Comparison of ENCODE assay signal across 23 cellular contexts in genomic region chr4:8860096-8860891, GRCh38. TPM values are rescaled to one million over a fixed set of nuclear protein-coding genes. Genes with fewer than 3 reads are reported as not detected.
DNase-seq lines count a peak whose midpoint lies in the region; ATAC-seq lines count a peak whose summit lies in the region.
"Had no signal": no experiment of that assay in that cellular context is flagged by ENCODE, and none has a peak within 500 bp of the region (broad histone marks: within the 10 kb centered on the region; RNA-seq: fewer than 3 reads in every experiment).

No MANE protein-coding gene starts in this region.

- POLR2A ChIA-PET in activated naive CD8-positive, alpha-beta T cell treated with anti-CD3 and anti-CD28 coated beads, Interleukin-2, amount 10 ng/mL, durations not matched to agents 7 days and 5 days (lab: Charles Lee) = no interaction called here

- no peak overlapping the region for H3K4me3 Mint-ChIP-seq in activated naive CD8-positive, alpha-beta T cell treated with anti-CD3 and anti-CD28 coated beads, Interleukin-2, amount 10 ng/mL, durations not matched to agents 7 days and 5 days
- no peak overlapping the region for H3K4me3 Mint-ChIP-seq in activated naive CD8-positive, alpha-beta T cell treated with anti-CD3 and anti-CD28 coated beads, Interleukin-2, amount 50 U/mL, for 24 hours
- peak overlapping the region in 3 of 5 donors; percentile 30 to 45 (median 33) for H3K4me3 Mint-ChIP-seq in immature natural killer cell
- H3K4me3 Mint-ChIP-seq in stimulated activated naive B cell treated with anti-CD40 and anti-IgM and Interleukin-4, amounts not matched to agents 10 μg/mL and 1 μg/mL and 100 μg/mL, for 72 hours = peak overlapping the region; percentile 62 to 69
- H3K4me3 Mint-ChIP-seq: activated T-cell treated with anti-CD3 and anti-CD28 coated beads, Interleukin-2, amount 50 U/mL, for 24 hours; CD4-positive, alpha-beta T cell had no signal

- H3K9ac ChIP-seq in NT2/D1 (ENCODE audit: insufficient read length, low read depth) = peak overlapping the region; percentile 52

- H3K9me3 Mint-ChIP-seq in activated naive CD8-positive, alpha-beta T cell treated with anti-CD3 and anti-CD28 coated beads, Interleukin-2, amount 10 ng/mL, durations not matched to agents 7 days and 5 days = no peaks in the 10 kb centered on the region
- no peaks in the 10 kb centered on the region for H3K9me3 Mint-ChIP-seq in activated naive CD8-positive, alpha-beta T cell treated with anti-CD3 and anti-CD28 coated beads, Interleukin-2, amount 50 U/mL, for 24 hours
- H3K9me3 Mint-ChIP-seq in immature natural killer cell = no peaks in the 10 kb centered on the region
- no peaks in the 10 kb centered on the region for H3K9me3 Mint-ChIP-seq in stimulated activated naive B cell treated with anti-CD40 and anti-IgM and Interleukin-4, amounts not matched to agents 10 μg/mL and 1 μg/mL and 100 μg/mL, for 72 hours
- H3K9me3 Mint-ChIP-seq: activated naive CD4-positive, alpha-beta T cell treated with anti-CD3 and anti-CD28 coated beads, Interleukin-2, amount 50 U/mL, for 72 hours; activated T-cell treated with anti-CD3 and anti-CD28 coated beads, Interleukin-2, amount 50 U/mL, for 24 hours; CD4-positive, alpha-beta T cell had no signal

- peaks cover 68% of the 10 kb centered on the region for H3K27me3 Mint-ChIP-seq in activated naive CD8-positive, alpha-beta T cell treated with anti-CD3 and anti-CD28 coated beads, Interleukin-2, amount 10 ng/mL, durations not matched to agents 7 days and 5 days
- H3K27me3 Mint-ChIP-seq in activated naive CD8-positive, alpha-beta T cell treated with anti-CD3 and anti-CD28 coated beads, Interleukin-2, amount 50 U/mL, for 24 hours = peaks cover 72% of the 10 kb centered on the region
- H3K27me3 Mint-ChIP-seq in immature natural killer cell (ENCODE audit: low read depth in 3 of 3) = peaks cover 11 to 32% (median 25%) of the 10 kb centered on the region in 3 donors
- peaks cover 61 to 87% of the 10 kb centered on the region in 2 donors for H3K27me3 Mint-ChIP-seq in stimulated activated naive B cell treated with anti-CD40 and anti-IgM and Interleukin-4, amounts not matched to agents 10 μg/mL and 1 μg/mL and 100 μg/mL, for 72 hours

- H3K27me3 ChIP-seq in NT2/D1 (ENCODE audit: insufficient read depth, insufficient read length) = peaks cover 99% of the 10 kb centered on the region

- peaks cover 34% of the 10 kb centered on the region for H3K4me1 ChIP-seq in NT2/D1 (ENCODE audit: insufficient read depth, insufficient read length)
- H3K4me1 ChIP-seq: prostate gland had no signal

- H3K4me1 Mint-ChIP-seq in activated naive CD8-positive, alpha-beta T cell treated with anti-CD3 and anti-CD28 coated beads, Interleukin-2, amount 10 ng/mL, durations not matched to agents 7 days and 5 days = peaks cover 10% of the 10 kb centered on the region
- H3K4me1 Mint-ChIP-seq in activated naive CD8-positive, alpha-beta T cell treated with anti-CD3 and anti-CD28 coated beads, Interleukin-2, amount 50 U/mL, for 24 hours = peaks cover 5% of the 10 kb centered on the region
- H3K4me1 Mint-ChIP-seq in immature natural killer cell = peaks cover 13 to 17% of the 10 kb centered on the region in 2 donors
- H3K4me1 Mint-ChIP-seq in stimulated activated naive B cell treated with anti-CD40 and anti-IgM and Interleukin-4, amounts not matched to agents 10 μg/mL and 1 μg/mL and 100 μg/mL, for 72 hours = peaks cover 12 to 35% of the 10 kb centered on the region in 2 donors

- peak overlapping the region; percentile 24 for H3K4me3 ChIP-seq in NT2/D1 (ENCODE audit: insufficient read length, low read depth)
- H3K4me3 ChIP-seq: gastroesophageal sphincter, lower lobe of right lung, tibial artery had no signal

- DNase-seq in activated naive CD8-positive, alpha-beta T cell treated with anti-CD3 and anti-CD28 coated beads, Interleukin-2, amount 10 ng/mL, durations not matched to agents 7 days and 5 days = no peak
- no peak for DNase-seq in activated naive CD8-positive, alpha-beta T cell treated with anti-CD3 and anti-CD28 coated beads, Interleukin-2, amount 50 U/mL, for 24 hours
- DNase-seq in NT2/D1 (ENCODE audit: low read depth, low spot score) (no peak), immature natural killer cell (no peak), GOT3 (lab: John Stamatoyannopoulos, UW) (no peak), amniotic stem cell (lab: John Stamatoyannopoulos, UW) (no peak), NCI-H187 treated with DMSO at 0.1 percent for 48 hours (lab: John Stamatoyannopoulos, UW) (no peak)
- DNase-seq in stimulated activated naive B cell treated with anti-CD40 and anti-IgM and Interleukin-4, amounts not matched to agents 10 μg/mL and 1 μg/mL and 100 μg/mL, for 72 hours = no peak
- DNase-seq: activated CD4-positive, alpha-beta T cell treated with anti-CD3 and anti-CD28 coated beads, Interleukin-2, amount 50 U/mL, for 4 hours; activated T-cell treated with anti-CD3 and anti-CD28 coated beads, Interleukin-2, amount 50 U/mL, for 24 hours; CD4-positive, alpha-beta T cell; lower lobe of right lung; naive B cell; NCI-H1694 treated with DMSO at 0.1 percent for 48 hours; NCI-H446 treated with DMSO at 0.1 percent for 48 hours; NK-92 treated with Interleukin-12 subunit alpha and Interleukin-12 subunit beta, amount 100 ng/mL, for 24 hours; tibial artery had no signal

- no peak for ATAC-seq in activated naive CD8-positive, alpha-beta T cell treated with anti-CD3 and anti-CD28 coated beads, Interleukin-2, amount 10 ng/mL, durations not matched to agents 7 days and 5 days (ENCODE audit: low read depth)
- ATAC-seq in activated naive CD8-positive, alpha-beta T cell treated with anti-CD3 and anti-CD28 coated beads, Interleukin-2, amount 50 U/mL, for 24 hours = no peak
- no peak for ATAC-seq in stimulated activated naive B cell treated with anti-CD40 and anti-IgM and Interleukin-4, amounts not matched to agents 10 μg/mL and 1 μg/mL and 100 μg/mL, for 72 hours (replicated peaks)
- ATAC-seq: activated naive CD4-positive, alpha-beta T cell treated with anti-CD3 and anti-CD28 coated beads, Interleukin-2, amount 50 U/mL, for 72 hours; gastroesophageal sphincter; lower lobe of right lung had no signal

- H3K9me3 ChIP-seq in NT2/D1 (ENCODE audit: insufficient read depth, low read length) = no peaks in the 10 kb centered on the region
- H3K9me3 ChIP-seq: gastroesophageal sphincter, lower lobe of right lung, prostate gland, tibial artery had no signal

- peaks cover 1% of the 10 kb centered on the region for H3K36me3 Mint-ChIP-seq in activated naive CD8-positive, alpha-beta T cell treated with anti-CD3 and anti-CD28 coated beads, Interleukin-2, amount 10 ng/mL, durations not matched to agents 7 days and 5 days
- no peaks in the 10 kb centered on the region for H3K36me3 Mint-ChIP-seq in activated naive CD8-positive, alpha-beta T cell treated with anti-CD3 and anti-CD28 coated beads, Interleukin-2, amount 50 U/mL, for 24 hours (ENCODE audit: low read depth)
- no peaks in the 10 kb centered on the region for H3K36me3 Mint-ChIP-seq in immature natural killer cell
- H3K36me3 Mint-ChIP-seq in stimulated activated naive B cell treated with anti-CD40 and anti-IgM and Interleukin-4, amounts not matched to agents 10 μg/mL and 1 μg/mL and 100 μg/mL, for 72 hours = peaks cover 3 to 6% of the 10 kb centered on the region in 2 donors

- peak overlapping the region; percentile 48 for H3K27ac Mint-ChIP-seq in activated naive CD8-positive, alpha-beta T cell treated with anti-CD3 and anti-CD28 coated beads, Interleukin-2, amount 10 ng/mL, durations not matched to agents 7 days and 5 days
- H3K27ac Mint-ChIP-seq in activated naive CD8-positive, alpha-beta T cell treated with anti-CD3 and anti-CD28 coated beads, Interleukin-2, amount 50 U/mL, for 24 hours = no peak overlapping the region
- H3K27ac Mint-ChIP-seq in immature natural killer cell = no peak overlapping the region
- peak overlapping the region; percentile 94 for H3K27ac Mint-ChIP-seq in stimulated activated naive B cell treated with anti-CD40 and anti-IgM and Interleukin-4, amounts not matched to agents 10 μg/mL and 1 μg/mL and 100 μg/mL, for 72 hours
- H3K27ac Mint-ChIP-seq: activated T-cell treated with anti-CD3 and anti-CD28 coated beads, Interleukin-2, amount 50 U/mL, for 24 hours; CD4-positive, alpha-beta T cell had no signal

- H3K36me3 ChIP-seq in NT2/D1 (ENCODE audit: insufficient read depth, insufficient read length, low read length) = no peaks in the 10 kb centered on the region
- H3K36me3 ChIP-seq: gastroesophageal sphincter, lower lobe of right lung, prostate gland, tibial artery had no signal

RNA-seq across cellular contexts. Expression of gene HMX1, which starts 11.3 kb away (rescaled TPM):
- not detected for total RNA-seq in activated naive CD8-positive, alpha-beta T cell treated with anti-CD3 and anti-CD28 coated beads, Interleukin-2, amount 10 ng/mL, durations not matched to agents 7 days and 5 days
- polyA plus RNA-seq in immature natural killer cell = not detected
- total RNA-seq: activated naive CD4-positive, alpha-beta T cell treated with anti-CD3 and anti-CD28 coated beads, Interleukin-2, amount 50 U/mL, for 72 hours; CD4-positive, alpha-beta T cell; epithelial cell of proximal tubule; gastroesophageal sphincter; lower lobe of right lung; RPMI7951 had no signal
- polyA plus RNA-seq: AG04450 had no signal

Comparison
In these comparisons a context has a peak if more than half of its experiments do, and no peak if none do; other contexts are left out.
1. H3K27ac Mint-ChIP-seq: peak in activated naive CD8-positive, alpha-beta T cell treated with anti-CD3 and anti-CD28 coated beads, Interleukin-2, amount 10 ng/mL, durations not matched to agents 7 days and 5 days (single experiment) and stimulated activated naive B cell treated with anti-CD40 and anti-IgM and Interleukin-4, amounts not matched to agents 10 μg/mL and 1 μg/mL and 100 μg/mL, for 72 hours (single experiment); none in activated naive CD8-positive, alpha-beta T cell treated with anti-CD3 and anti-CD28 coated beads, Interleukin-2, amount 50 U/mL, for 24 hours (single experiment) and immature natural killer cell (0 of 6).
2. H3K4me3 Mint-ChIP-seq: peak in immature natural killer cell (3 of 5) and stimulated activated naive B cell treated with anti-CD40 and anti-IgM and Interleukin-4, amounts not matched to agents 10 μg/mL and 1 μg/mL and 100 μg/mL, for 72 hours (2 of 2); none in activated naive CD8-positive, alpha-beta T cell treated with anti-CD3 and anti-CD28 coated beads, Interleukin-2, amount 10 ng/mL, durations not matched to agents 7 days and 5 days (single experiment) and activated naive CD8-positive, alpha-beta T cell treated with anti-CD3 and anti-CD28 coated beads, Interleukin-2, amount 50 U/mL, for 24 hours (single experiment).